7 cellular contexts compared by ENCODE assay signal in the genomic region with DNA sequence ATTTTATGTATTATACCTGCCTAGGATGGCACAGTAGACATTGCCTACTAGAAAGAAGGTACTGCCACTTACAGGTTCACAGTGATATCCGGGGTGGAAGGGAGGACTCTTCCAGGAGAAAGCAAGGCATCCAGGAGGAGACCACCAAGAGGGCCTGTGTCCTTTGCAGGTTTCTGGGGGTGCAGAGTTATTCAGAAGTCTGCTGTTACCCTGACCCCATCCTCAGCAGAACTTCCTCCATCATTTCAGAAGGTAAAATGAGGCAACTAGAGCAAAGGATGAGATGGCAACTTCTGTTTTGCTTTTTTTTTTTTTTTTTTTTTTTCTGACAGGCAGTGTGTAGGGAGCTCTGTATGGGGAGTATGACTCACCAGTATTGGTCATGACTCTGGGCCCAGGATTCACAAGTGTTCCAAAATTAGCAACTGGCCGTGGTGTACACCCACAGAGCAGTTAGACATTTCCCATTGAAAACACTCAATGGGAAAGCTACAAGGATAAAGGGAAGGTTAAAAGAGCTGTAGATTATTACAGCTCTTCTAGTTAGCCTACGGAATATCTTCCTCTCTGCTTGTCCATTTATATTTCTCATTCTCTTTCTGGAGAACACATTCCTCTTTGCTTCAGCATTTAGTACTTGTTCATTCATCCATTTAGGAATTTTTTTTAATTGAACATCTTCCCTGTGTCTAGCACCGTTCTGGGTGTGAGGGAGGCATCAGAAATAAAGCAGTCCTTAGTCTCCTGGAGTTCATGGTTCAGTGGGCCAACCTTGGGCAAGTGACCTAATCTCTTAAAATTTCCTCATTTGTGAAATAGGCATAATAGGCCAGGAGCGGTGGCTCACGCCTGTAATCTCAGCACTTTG. TPM values are rescaled to one million over a fixed set of nuclear protein-coding genes. Genes with fewer than 3 reads are reported as not detected.
DNase-seq lines count a peak whose midpoint lies in the region; ATAC-seq and TF ChIP-seq lines count a peak whose summit lies in the region.

No MANE protein-coding gene starts in this region.

- DNase-seq in GM10266 (ENCODE audit: extremely low spot score) (peak; percentile 69), M059J (ENCODE audit: low read depth) (peak; percentile 95), right cardiac atrium (peak in 1 of 3 donors; percentile 46), left lobe of liver (ENCODE audit: low spot score) (no peak)
- DNase-seq in activated T-helper 2 cell treated with anti-CD3 and anti-CD28 coated beads, Interferon-gamma antibody, Interleukin-2, Interleukin-4, amounts not matched to agents 10 μg/mL and 5 μg/mL and 100 μg/mL, durations not matched to agents 14 hours and 24 hours and 36 hours (ENCODE audit: low spot score): no peak
- DNase-seq in stimulated activated effector memory CD8-positive, alpha-beta T cell treated with anti-CD3 and anti-CD28 coated beads, Interleukin-12 subunit alpha, Interleukin-12 subunit beta, amount 100 ng/mL, for 72 hours (ENCODE audit: low spot score in 2 of 2): no peak

- TF ChIP-seq CTCF in GM10266 (IDR thresholded peaks at IDR 0.05; ENCODE audit: control insufficient read depth, insufficient read depth, low read depth, missing control alignments): no peak

- ATAC-seq in GM21786 (IDR thresholded peaks at IDR 0.05; ENCODE audit: unreplicated experiment): peak; percentile 63
- peak; percentile 96 to 98 for ATAC-seq in right cardiac atrium
- peak; percentile 94 for ATAC-seq in stimulated activated effector memory CD8-positive, alpha-beta T cell treated with anti-CD3 and anti-CD28 coated beads, Interleukin-12 subunit alpha, Interleukin-12 subunit beta, amount 100 ng/mL, for 72 hours
- no peak for ATAC-seq in left lobe of liver

- H3K27me3 Mint-ChIP-seq in activated T-helper 2 cell treated with anti-CD3 and anti-CD28 coated beads, Interferon-gamma antibody, Interleukin-2, Interleukin-4, amounts not matched to agents 10 μg/mL and 5 μg/mL and 100 μg/mL, durations not matched to agents 14 hours and 24 hours and 36 hours (ENCODE audit: low read depth): no peaks in the 10 kb centered on the region

- no peaks in the 10 kb centered on the region for H3K36me3 Mint-ChIP-seq in activated T-helper 2 cell treated with anti-CD3 and anti-CD28 coated beads, Interferon-gamma antibody, Interleukin-2, Interleukin-4, amounts not matched to agents 10 μg/mL and 5 μg/mL and 100 μg/mL, durations not matched to agents 14 hours and 24 hours and 36 hours (ENCODE audit: low read depth)
- no peaks in the 10 kb centered on the region for H3K36me3 Mint-ChIP-seq in stimulated activated effector memory CD8-positive, alpha-beta T cell treated with anti-CD3 and anti-CD28 coated beads, Interleukin-12 subunit alpha, Interleukin-12 subunit beta, amount 100 ng/mL, for 72 hours

- H3K4me1 ChIP-seq in right cardiac atrium (ENCODE audit: control insufficient read depth, insufficient read depth, low read length): peaks cover 10% of the 10 kb centered on the region

- peak overlapping the region; percentile 22 for H3K4me3 Mint-ChIP-seq in activated T-helper 2 cell treated with anti-CD3 and anti-CD28 coated beads, Interferon-gamma antibody, Interleukin-2, Interleukin-4, amounts not matched to agents 10 μg/mL and 5 μg/mL and 100 μg/mL, durations not matched to agents 14 hours and 24 hours and 36 hours (ENCODE audit: low read depth)
- peak overlapping the region; percentile 25 for H3K4me3 Mint-ChIP-seq in stimulated activated effector memory CD8-positive, alpha-beta T cell treated with anti-CD3 and anti-CD28 coated beads, Interleukin-12 subunit alpha, Interleukin-12 subunit beta, amount 100 ng/mL, for 72 hours

- H3K27ac ChIP-seq in right cardiac atrium (ENCODE audit: low read length): peak overlapping the region; percentile 94

- H3K4me3 ChIP-seq in right cardiac atrium (ENCODE audit: low read length): no peak overlapping the region

- intact Hi-C loops in activated T-helper 2 cell treated with anti-CD3 and anti-CD28 coated beads, Interferon-gamma antibody, Interleukin-2, Interleukin-4, amounts not matched to agents 10 μg/mL and 5 μg/mL and 100 μg/mL, durations not matched to agents 14 hours and 24 hours and 36 hours (cut with micrococcal nuclease): loop anchor here (2.0 to 5.0 kb wide), 4 partner anchors 16 to 112 kb away; a partner anchor contains a TSS
- intact Hi-C loops in right cardiac atrium (cut with DNase I): no loop called here

- H3K9me3 Mint-ChIP-seq in activated T-helper 2 cell treated with anti-CD3 and anti-CD28 coated beads, Interferon-gamma antibody, Interleukin-2, Interleukin-4, amounts not matched to agents 10 μg/mL and 5 μg/mL and 100 μg/mL, durations not matched to agents 14 hours and 24 hours and 36 hours: no peaks in the 10 kb centered on the region
- H3K9me3 Mint-ChIP-seq in stimulated activated effector memory CD8-positive, alpha-beta T cell treated with anti-CD3 and anti-CD28 coated beads, Interleukin-12 subunit alpha, Interleukin-12 subunit beta, amount 100 ng/mL, for 72 hours: no peaks in the 10 kb centered on the region

- H3K9me3 ChIP-seq in right cardiac atrium (ENCODE audit: control insufficient read depth, low read length): no peaks in the 10 kb centered on the region

- H3K4me1 Mint-ChIP-seq in activated T-helper 2 cell treated with anti-CD3 and anti-CD28 coated beads, Interferon-gamma antibody, Interleukin-2, Interleukin-4, amounts not matched to agents 10 μg/mL and 5 μg/mL and 100 μg/mL, durations not matched to agents 14 hours and 24 hours and 36 hours (ENCODE audit: low read depth): peaks cover 50% of the 10 kb centered on the region
- H3K4me1 Mint-ChIP-seq in stimulated activated effector memory CD8-positive, alpha-beta T cell treated with anti-CD3 and anti-CD28 coated beads, Interleukin-12 subunit alpha, Interleukin-12 subunit beta, amount 100 ng/mL, for 72 hours: peaks cover 52% of the 10 kb centered on the region

- no peaks in the 10 kb centered on the region for H3K27me3 ChIP-seq in right cardiac atrium (ENCODE audit: control insufficient read depth, insufficient read depth)

- H3K27ac Mint-ChIP-seq in activated T-helper 2 cell treated with anti-CD3 and anti-CD28 coated beads, Interferon-gamma antibody, Interleukin-2, Interleukin-4, amounts not matched to agents 10 μg/mL and 5 μg/mL and 100 μg/mL, durations not matched to agents 14 hours and 24 hours and 36 hours: peak overlapping the region; percentile 69
- peak overlapping the region; percentile 77 for H3K27ac Mint-ChIP-seq in stimulated activated effector memory CD8-positive, alpha-beta T cell treated with anti-CD3 and anti-CD28 coated beads, Interleukin-12 subunit alpha, Interleukin-12 subunit beta, amount 100 ng/mL, for 72 hours

- WGBS in right cardiac atrium: 55% methylated on average over 6 of the region's 6 CpGs

RNA-seq across cellular contexts. Expression of a gene that starts 50.5 kb away (rescaled TPM):
- total RNA-seq in M059J (2014; rRNA removed; shearing (Covaris generic)): 22.9 and 23.1 TPM in 2 replicates
- total RNA-seq in activated T-helper 2 cell treated with anti-CD3 and anti-CD28 coated beads, Interferon-gamma antibody, Interleukin-2, Interleukin-4, amounts not matched to agents 10 μg/mL and 5 μg/mL and 100 μg/mL, durations not matched to agents 14 hours and 24 hours and 36 hours: 40.4 and 42.1 TPM in 2 replicates
- 10 to 100 TPM; 58.4 to 72.0 (median 61.3) TPM for total RNA-seq in right cardiac atrium
- polyA plus RNA-seq in right cardiac atrium: 53.1 TPM
- total RNA-seq in left lobe of liver: 37.6 TPM

Comparison
In these comparisons a context has a peak if more than half of its experiments do, and no peak if none do; other contexts are left out.
1. DNase-seq: peak in GM10266 (single experiment) and M059J (single experiment); none in activated T-helper 2 cell treated with anti-CD3 and anti-CD28 coated beads, Interferon-gamma antibody, Interleukin-2, Interleukin-4, amounts not matched to agents 10 μg/mL and 5 μg/mL and 100 μg/mL, durations not matched to agents 14 hours and 24 hours and 36 hours (single experiment), stimulated activated effector memory CD8-positive, alpha-beta T cell treated with anti-CD3 and anti-CD28 coated beads, Interleukin-12 subunit alpha, Interleukin-12 subunit beta, amount 100 ng/mL, for 72 hours (0 of 2) and left lobe of liver (single experiment).